Comparison of ENCODE assay signal across 24 cellular contexts in genomic region chr19:19711934-19712828, GRCh38. TPM values are rescaled to one million over a fixed set of nuclear protein-coding genes. Genes with fewer than 3 reads are reported as not detected.
DNase-seq lines count a peak whose midpoint lies in the region; ATAC-seq and TF ChIP-seq lines count a peak whose summit lies in the region.
"Had no signal": no experiment of that assay in that cellular context is flagged by ENCODE, and none has a peak within 500 bp of the region (broad histone marks: within the 10 kb centered on the region; RNA-seq: fewer than 3 reads in every experiment).

No MANE protein-coding gene starts in this region.

- DNase-seq in GM23338 (ENCODE audit: low spot score): peak; percentile 5
- DNase-seq in T-helper 17 cell: no peak
- DNase-seq in fibroblast of villous mesenchyme (ENCODE audit: low read depth): peak; percentile 6
- no peak for DNase-seq in smooth muscle cell (lab: John Stamatoyannopoulos, UW; ENCODE audit: unreplicated experiment)
- DNase-seq in left ventricle myocardium superior: no peak
- no peak for DNase-seq in activated effector memory CD4-positive, alpha-beta T cell treated with Interleukin-2 at 50 U/mL for 16 hours
- no peak for DNase-seq in MM.1S
- DNase-seq: activated B cell treated with CpG ODN at 0.5 μM for 24 hours; cerebellar nuclear complex; foreskin melanocyte; immature natural killer cell; left lung; NCI-H2081; NCI-H226; NCI-H748 treated with DMSO at 0.1 percent for 48 hours; pancreas; stimulated activated CD4-positive, alpha-beta T cell treated with anti-CD3 and anti-CD28 coated beads, Interleukin-12 subunit alpha, Interleukin-12 subunit beta, amount 100 ng/mL, for 4 hours; stimulated activated CD4-positive, alpha-beta T cell treated with anti-CD3 and anti-CD28 coated beads, Interleukin-4, amount 100 ng/mL, for 4 hours; T-helper 9 cell had no signal

- H3K27ac Mint-ChIP-seq in GM23338: no peak overlapping the region
- H3K27ac Mint-ChIP-seq in T-helper 17 cell: peak overlapping the region; percentile 30
- H3K27ac Mint-ChIP-seq: activated B cell treated with CpG ODN at 0.5 μM for 24 hours; activated naive CD4-positive, alpha-beta T cell treated with anti-CD3 and anti-CD28 coated beads, Interleukin-2, amount 50 U/mL, for 72 hours; immature natural killer cell; nephron had no signal

- peaks cover 2% of the 10 kb centered on the region for H3K27me3 Mint-ChIP-seq in GM23338 (ENCODE audit: insufficient read depth, low read depth, poor library complexity)
- H3K27me3 Mint-ChIP-seq in T-helper 17 cell: no peaks in the 10 kb centered on the region
- H3K27me3 Mint-ChIP-seq: activated B cell treated with CpG ODN at 0.5 μM for 24 hours, IgD-negative memory B cell had no signal

- intact Hi-C loops in left ventricle myocardium superior (cut with micrococcal nuclease): no loop called here

- H3K9me2 ChIP-seq in GM23338 (ENCODE audit: insufficient read depth): no peaks in the 10 kb centered on the region
- H3K9me2 ChIP-seq in MM.1S (replicated peaks; ENCODE audit: insufficient read depth, low read length): no peaks in the 10 kb centered on the region

- no peaks in the 10 kb centered on the region for H3K4me1 Mint-ChIP-seq in GM23338
- no peaks in the 10 kb centered on the region for H3K4me1 Mint-ChIP-seq in T-helper 17 cell
- H3K4me1 Mint-ChIP-seq: activated B cell treated with CpG ODN at 0.5 μM for 24 hours, IgD-negative memory B cell, nephron had no signal

- H3K36me3 ChIP-seq in GM23338 (ENCODE audit: insufficient read depth) (peaks cover 65% of the 10 kb centered on the region), smooth muscle cell (ENCODE audit: low read depth) (peaks cover 64% of the 10 kb centered on the region), MM.1S (replicated peaks; ENCODE audit: insufficient read depth, low read length) (0 out of 2 replicates have a peak, but pooled peaks cover 5% of the 10 kb centered on the region)

- peaks cover 98% of the 10 kb centered on the region for H3K36me3 Mint-ChIP-seq in GM23338 (ENCODE audit: low read depth)
- H3K36me3 Mint-ChIP-seq in T-helper 17 cell (ENCODE audit: low read depth): peaks cover 8% of the 10 kb centered on the region

- H3K27me3 ChIP-seq in GM23338 (ENCODE audit: insufficient read depth): no peaks in the 10 kb centered on the region
- no peaks in the 10 kb centered on the region for H3K27me3 ChIP-seq in smooth muscle cell (ENCODE audit: low read depth)
- H3K27me3 ChIP-seq in MM.1S (replicated peaks; ENCODE audit: insufficient read depth, low read length): no peaks in the 10 kb centered on the region
- H3K27me3 ChIP-seq: left lung, pancreas, right atrium auricular region had no signal

- no peak for ATAC-seq in GM23338
- ATAC-seq in T-helper 17 cell: no peak
- no peak for ATAC-seq in left ventricle myocardium superior
- ATAC-seq: activated naive CD4-positive, alpha-beta T cell treated with anti-CD3 and anti-CD28 coated beads, Interleukin-2, amount 50 U/mL, for 72 hours; left lung; pancreas had no signal

- H3K4me3 ChIP-seq in GM23338: no peak overlapping the region; the same call in 1 of the 2 replicates
- H3K4me3 ChIP-seq in fibroblast of villous mesenchyme (ENCODE audit: low read depth, low read length): no peak overlapping the region
- peak overlapping the region; percentile 9 for H3K4me3 ChIP-seq in smooth muscle cell
- no peak overlapping the region for H3K4me3 ChIP-seq in MM.1S (ENCODE audit: low read length)
- H3K4me3 ChIP-seq: left lung, pancreas, right atrium auricular region had no signal

- peaks cover 99% of the 10 kb centered on the region for H3K9me3 Mint-ChIP-seq in GM23338

- no peak for TF ChIP-seq CTCF in GM23338 (conservative IDR thresholded peaks at IDR 0.05; ENCODE audit: low read depth in 2 of 2)
- TF ChIP-seq CTCF in fibroblast of villous mesenchyme (IDR thresholded peaks at IDR 0.05; ENCODE audit: insufficient read depth, low read depth, low read length): no peak
- no peak for TF ChIP-seq CTCF in smooth muscle cell (IDR thresholded peaks at IDR 0.05; ENCODE audit: borderline replicate concordance, insufficient read depth, poor library complexity, severe bottlenecking)
- no peak for TF ChIP-seq CTCF in MM.1S (IDR thresholded peaks at IDR 0.05; ENCODE audit: low read length)

- H3F3A ChIP-seq in GM23338 (replicated peaks; ENCODE audit: low read depth) (peaks cover 9% of the 10 kb centered on the region), smooth muscle cell (ENCODE audit: low read depth) (peaks cover 6% of the 10 kb centered on the region), MM.1S (ENCODE audit: insufficient read depth, low read length) (no peaks in the 10 kb centered on the region)

- H4K20me1 ChIP-seq in GM23338 (replicated peaks; ENCODE audit: insufficient read depth) (no peaks in the 10 kb centered on the region), smooth muscle cell (ENCODE audit: low read depth) (no peaks in the 10 kb centered on the region), MM.1S (ENCODE audit: insufficient read depth, low read length) (no peaks in the 10 kb centered on the region)

- H3K9ac ChIP-seq in smooth muscle cell (ENCODE audit: low read depth) (no peak overlapping the region), MM.1S (ENCODE audit: low read length) (no peak overlapping the region)

- H3K4me3 Mint-ChIP-seq in GM23338: no peak overlapping the region
- peak overlapping the region; percentile 22 for H3K4me3 Mint-ChIP-seq in T-helper 17 cell
- H3K4me3 Mint-ChIP-seq: activated B cell treated with CpG ODN at 0.5 μM for 24 hours, nephron had no signal

- peaks cover 22% of the 10 kb centered on the region for H3K79me2 ChIP-seq in GM23338 (replicated peaks; ENCODE audit: insufficient read depth)
- peaks cover 9% of the 10 kb centered on the region for H3K79me2 ChIP-seq in smooth muscle cell (ENCODE audit: low read depth)
- H3K79me2 ChIP-seq in MM.1S (ENCODE audit: low read length): no peaks in the 10 kb centered on the region

- H2AFZ ChIP-seq in GM23338 (no peak overlapping the region), smooth muscle cell (ENCODE audit: low read depth) (no peak overlapping the region), MM.1S (ENCODE audit: low read length) (no peak overlapping the region)

- WGBS in smooth muscle cell (ENCODE audit: low lambda C conversion rate): 99% methylated on average over 10 of the region's 10 CpGs

- H3K4me2 ChIP-seq in GM23338 (no peak overlapping the region), smooth muscle cell (no peak overlapping the region), MM.1S (ENCODE audit: low read depth, low read length) (no peak overlapping the region)

- H3K9me3 ChIP-seq in T-helper 17 cell (ENCODE audit: control insufficient read depth, low read length, poor library complexity, severe bottlenecking) (peaks cover 77% of the 10 kb centered on the region), smooth muscle cell (replicated peaks; ENCODE audit: low read depth) (peaks cover 84% of the 10 kb centered on the region), MM.1S (replicated peaks; ENCODE audit: insufficient read depth, low read length) (no peaks in the 10 kb centered on the region; the same call in none of the 2 replicates)

- H3K4me1 ChIP-seq in GM23338 (ENCODE audit: insufficient read depth) (no peaks in the 10 kb centered on the region), smooth muscle cell (ENCODE audit: low read depth) (no peaks in the 10 kb centered on the region), MM.1S (ENCODE audit: low read length) (no peaks in the 10 kb centered on the region)
- H3K4me1 ChIP-seq: left lung, pancreas, right atrium auricular region had no signal

- H3K27ac ChIP-seq in GM23338 (ENCODE audit: low read depth) (no peak overlapping the region), smooth muscle cell (ENCODE audit: low read depth) (no peak overlapping the region), MM.1S (ENCODE audit: low read length) (no peak overlapping the region)
- H3K27ac ChIP-seq: HL-60, left lung, pancreas, right atrium auricular region had no signal

TF ChIP-seq in GM23338, 12 proteins besides CTCF, POLR2A, EP300 and RAD21:
- TF ChIP-seq ETS1 (IDR thresholded peaks at IDR 0.05) (no peak), NANOG (IDR thresholded peaks at IDR 0.05; ENCODE audit: borderline replicate concordance) (no peak), STAT1 (IDR thresholded peaks at IDR 0.05; ENCODE audit: unreplicated experiment) (no peak), JUNB (IDR thresholded peaks at IDR 0.05; ENCODE audit: unreplicated experiment) (no peak)

RNA-seq across cellular contexts. Expression of gene ZNF14, which starts 20.7 kb away (rescaled TPM):
- 9.4 and 10.2 TPM in 2 replicates for total RNA-seq in GM23338 (2014; rRNA removed; shearing (Covaris generic))
- polyA plus RNA-seq in GM23338 (2016; fragmentation: Nextera tagmentation; extraction: Ambion mirVana) (3.0 and 4.6 TPM in 2 replicates), smooth muscle cell (1.2 and 2.4 TPM in 2 replicates)
- total RNA-seq in T-helper 17 cell (10 to 100 TPM; 18.7 to 22.5 TPM), fibroblast of villous mesenchyme (4.2 and 7.8 TPM in 2 replicates), smooth muscle cell (3.8 and 7.6 TPM in 2 replicates), left ventricle myocardium superior (3.6 TPM)

RNA-seq across cellular contexts. Expression of gene ZNF101, which starts 43.5 kb away (rescaled TPM):
- 46.4 and 51.0 TPM in 2 replicates for total RNA-seq in GM23338 (2014; rRNA removed; shearing (Covaris generic))
- polyA plus RNA-seq in GM23338 (2016; fragmentation: Nextera tagmentation; extraction: Ambion mirVana) (47.9 and 52.9 TPM in 2 replicates), smooth muscle cell (0.83 and 2.8 TPM in 2 replicates)
- total RNA-seq in T-helper 17 cell (10 to 100 TPM; 56.0 to 56.1 TPM), fibroblast of villous mesenchyme (5.5 and 5.6 TPM in 2 replicates), smooth muscle cell (5.4 and 6.6 TPM in 2 replicates), left ventricle myocardium superior (3.7 TPM)

RNA-seq across cellular contexts. Expression of gene ATP13A1, which starts 48.7 kb away (rescaled TPM):
- 109 and 307 TPM in 2 replicates for total RNA-seq in GM23338 (2014; rRNA removed; shearing (Covaris generic))
- 38.1 and 41.5 TPM in 2 replicates for polyA plus RNA-seq in GM23338 (2016; fragmentation: Nextera tagmentation; extraction: Ambion mirVana)
- 10 to 100 TPM; 91.4 to 98.8 TPM for total RNA-seq in T-helper 17 cell
- total RNA-seq in fibroblast of villous mesenchyme: 35.8 and 44.9 TPM in 2 replicates
- 48.1 and 51.7 TPM in 2 replicates for total RNA-seq in smooth muscle cell
- 51.4 and 57.3 TPM in 2 replicates for polyA plus RNA-seq in smooth muscle cell
- 21.6 TPM for total RNA-seq in left ventricle myocardium superior

Comparison
In these comparisons a context has a peak if more than half of its experiments do, and no peak if none do; other contexts are left out.
1. DNase-seq: peak in GM23338 (single experiment) and fibroblast of villous mesenchyme (single experiment); none in T-helper 17 cell (0 of 3), smooth muscle cell (single experiment), left ventricle myocardium superior (single experiment), activated effector memory CD4-positive, alpha-beta T cell treated with Interleukin-2 at 50 U/mL for 16 hours (single experiment) and MM.1S (single experiment).